Comparison of ENCODE assay signal across 8 cellular contexts in the genomic region with DNA sequence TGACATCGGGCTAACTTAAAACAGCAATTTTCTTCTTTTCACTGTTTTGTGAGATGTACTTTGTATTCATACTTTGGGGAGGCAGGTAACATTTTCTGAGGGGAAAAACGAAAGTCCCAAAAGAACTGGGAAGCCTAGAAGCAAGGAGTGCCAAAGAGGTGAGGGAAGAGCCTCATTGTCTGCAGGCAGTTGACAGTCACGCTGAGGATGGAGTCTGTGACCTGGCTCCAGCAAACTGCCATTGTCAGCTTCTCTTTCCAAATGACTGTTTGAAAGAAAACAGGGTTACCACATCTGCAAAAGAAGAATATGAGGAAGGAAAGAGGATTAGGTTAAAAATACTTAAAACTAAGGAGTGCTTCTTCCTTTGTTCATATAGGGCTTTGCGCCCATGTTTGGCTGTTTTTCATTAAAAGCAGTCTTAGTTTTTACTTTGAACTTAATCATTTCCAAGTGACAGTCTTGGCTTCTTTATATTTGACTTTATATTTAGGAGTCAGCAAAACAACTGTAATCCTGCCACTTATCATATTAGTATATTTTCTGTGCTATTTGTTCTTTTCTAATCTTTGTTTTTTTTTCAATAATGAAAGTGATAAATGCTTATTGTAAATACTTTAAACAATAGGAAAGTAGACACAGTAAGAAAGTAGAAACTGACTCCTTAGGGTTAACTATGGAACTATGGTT. TPM values are rescaled to one million over a fixed set of nuclear protein-coding genes. Genes with fewer than 3 reads are reported as not detected.
DNase-seq lines count a peak whose midpoint lies in the region; ATAC-seq and TF ChIP-seq lines count a peak whose summit lies in the region.

No MANE protein-coding gene starts in this region.

- H3K9me2 ChIP-seq in Loucy (replicated peaks; ENCODE audit: low read depth, low read length) = no peaks in the 10 kb centered on the region

- no peaks in the 10 kb centered on the region for H4K20me1 ChIP-seq in Loucy (ENCODE audit: insufficient read depth, low read length, poor library complexity, severe bottlenecking)

- peak overlapping the region; percentile 13 for H3K4me3 ChIP-seq in Loucy (ENCODE audit: low read length, poor library complexity, severe bottlenecking)

- peaks cover 2% of the 10 kb centered on the region for H3K36me3 Mint-ChIP-seq in central memory CD8-positive, alpha-beta T cell (ENCODE audit: insufficient read depth)
- peaks cover 30% of the 10 kb centered on the region for H3K36me3 Mint-ChIP-seq in nephron (ENCODE audit: low read depth)

- TF ChIP-seq CTCF in Loucy (conservative IDR thresholded peaks at IDR 0.05; ENCODE audit: low read length) (no peak), nephron (IDR thresholded peaks at IDR 0.05; ENCODE audit: unreplicated experiment in 3 of 3) (no peak)

- H3K36me3 ChIP-seq in Loucy (ENCODE audit: insufficient read depth, low read length) = peaks cover 10% of the 10 kb centered on the region; the same call in 1 of the 2 replicates

- no peaks in the 10 kb centered on the region for H3K27me3 ChIP-seq in Loucy (ENCODE audit: insufficient read depth, low read length, poor library complexity, severe bottlenecking)

- H3F3A ChIP-seq in Loucy (ENCODE audit: low read depth) = no peaks in the 10 kb centered on the region

- peak; percentile 21 for ATAC-seq in central memory CD8-positive, alpha-beta T cell (replicated peaks; ENCODE audit: extremely low read depth, poor library complexity, severe bottlenecking)

- no peaks in the 10 kb centered on the region for H3K9me3 Mint-ChIP-seq in central memory CD8-positive, alpha-beta T cell
- H3K9me3 Mint-ChIP-seq in nephron = no peaks in the 10 kb centered on the region

- no peaks in the 10 kb centered on the region for H3K9me3 ChIP-seq in Loucy (ENCODE audit: insufficient read depth, low read depth, low read length)

- H3K79me2 ChIP-seq in Loucy (ENCODE audit: insufficient read depth, low read length) = peaks cover 69% of the 10 kb centered on the region

- H3K4me1 ChIP-seq in Loucy (ENCODE audit: insufficient read depth, low read length, poor library complexity, severe bottlenecking) = peaks cover 17% of the 10 kb centered on the region

- peak overlapping the region; percentile 65 for H3K4me3 Mint-ChIP-seq in central memory CD8-positive, alpha-beta T cell
- peak overlapping the region in 1 of 3 experiments; percentile 15 for H3K4me3 Mint-ChIP-seq in nephron

- peak overlapping the region; percentile 3 for H3K27ac Mint-ChIP-seq in central memory CD8-positive, alpha-beta T cell (ENCODE audit: low read depth)
- peak overlapping the region; percentile 64 to 81 (median 81) for H3K27ac Mint-ChIP-seq in nephron

- H3K27me3 Mint-ChIP-seq in central memory CD8-positive, alpha-beta T cell = peaks cover 7% of the 10 kb centered on the region
- no peaks in the 10 kb centered on the region for H3K27me3 Mint-ChIP-seq in nephron (ENCODE audit: low read depth)

- no peak overlapping the region for H2AFZ ChIP-seq in Loucy (ENCODE audit: low read length)

- H3K4me1 Mint-ChIP-seq in central memory CD8-positive, alpha-beta T cell = peaks cover 12% of the 10 kb centered on the region
- peaks cover 14% of the 10 kb centered on the region for H3K4me1 Mint-ChIP-seq in nephron

- peak overlapping the region; percentile 51 for H3K4me2 ChIP-seq in Loucy (ENCODE audit: low read depth, low read length, poor library complexity, severe bottlenecking)

- H3K9ac ChIP-seq in Loucy (ENCODE audit: low read depth, low read length, poor library complexity, severe bottlenecking) = peak overlapping the region; percentile 32

- DNase-seq in ELF-1 (ENCODE audit: low read depth, low spot score) = peak; percentile 12
- DNase-seq in central memory CD8-positive, alpha-beta T cell (ENCODE audit: low spot score in 2 of 2) = no peak
- DNase-seq in ureter (ENCODE audit: low spot score) = no peak
- no peak for DNase-seq in GM19240 (ENCODE audit: insufficient read length, low spot score)
- DNase-seq in SHP77 (lab: John Stamatoyannopoulos, UW) = no peak
- DNase-seq in NCI-H1694 treated with DMSO at 0.1 percent for 48 hours (lab: John Stamatoyannopoulos, UW) = no peak

RNA-seq across cellular contexts. Expression of gene CERS6, which starts 35.0 kb away (rescaled TPM):
- total RNA-seq in ureter = 29.3 TPM
